Comparison of ENCODE assay signal across 8 cellular contexts in the genomic region with DNA sequence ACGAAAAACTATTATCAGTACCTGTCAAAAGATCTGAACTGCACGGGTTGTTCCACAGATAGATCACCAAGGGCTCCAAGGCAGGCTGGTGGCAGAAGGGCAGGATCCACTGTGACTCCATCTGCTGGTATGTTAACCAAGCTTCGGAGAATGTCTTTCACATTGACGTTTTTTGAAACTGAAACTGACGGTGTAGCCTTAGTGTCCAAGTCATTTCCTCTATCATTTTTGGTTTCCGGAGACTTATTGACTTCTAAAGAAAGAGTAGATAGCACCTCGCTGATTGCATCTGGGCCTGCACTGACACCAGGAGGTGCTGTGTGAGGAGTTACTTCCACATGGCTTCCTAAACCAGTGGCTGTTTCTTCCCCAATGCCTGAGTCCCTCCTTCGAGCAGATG.
DNase-seq lines count a peak whose midpoint lies in the region; ATAC-seq, FAIRE-seq and TF ChIP-seq lines count a peak whose summit lies in the region.

No MANE protein-coding gene starts in this region.

- H3K27me3 ChIP-seq in small intestine (ENCODE audit: control insufficient read depth in 2 of 2, insufficient read depth in 2 of 2, low read length in 2 of 2) (no peaks in the 10 kb centered on the region), brain microvascular endothelial cell (replicated peaks) (no peaks in the 10 kb centered on the region)

- no peaks in the 10 kb centered on the region for H3K27me3 Mint-ChIP-seq in activated CD4-positive, alpha-beta T cell treated with anti-CD3 and anti-CD28 coated beads, Interleukin-2, amount 10 ng/mL, durations not matched to agents 7 days and 5 days

- POLR2A ChIA-PET in activated CD4-positive, alpha-beta T cell treated with anti-CD3 and anti-CD28 coated beads, Interleukin-2, amount 10 ng/mL, durations not matched to agents 7 days and 5 days (lab: Charles Lee) = no interaction called here

- FAIRE-seq in small intestine (lab: Jason Lieb, UNC) = no peak

- DNase-seq in activated CD4-positive, alpha-beta T cell treated with anti-CD3 and anti-CD28 coated beads, Interleukin-2, amount 10 ng/mL, durations not matched to agents 7 days and 5 days = peak; percentile 29
- DNase-seq in small intestine (peak; percentile 49), COLO829 (ENCODE audit: low spot score) (no peak), islet precursor cell (no peak), brain microvascular endothelial cell (no peak), NCI-H2227 treated with DMSO at 0.1 percent for 48 hours (lab: John Stamatoyannopoulos, UW) (no peak)

- no peaks in the 10 kb centered on the region for H3K9me3 ChIP-seq in small intestine (ENCODE audit: control insufficient read depth, low read depth)

- ATAC-seq in GM19025 (IDR thresholded peaks at IDR 0.05; ENCODE audit: low read depth, unreplicated experiment) = peak; percentile 93
- ATAC-seq in HG03060 (IDR thresholded peaks at IDR 0.05; ENCODE audit: low read depth, unreplicated experiment) = peak; percentile 96

- H3K4me3 ChIP-seq in small intestine (ENCODE audit: low read depth in 1 of 2, low read length in 2 of 2) (peak overlapping the region in 1 of 2 donors; percentile 30), brain microvascular endothelial cell (ENCODE audit: low read depth, low read length) (no peak overlapping the region)

- peaks cover 16% of the 10 kb centered on the region for H3K4me1 Mint-ChIP-seq in activated CD4-positive, alpha-beta T cell treated with anti-CD3 and anti-CD28 coated beads, Interleukin-2, amount 10 ng/mL, durations not matched to agents 7 days and 5 days

- CTCF ChIA-PET in activated CD4-positive, alpha-beta T cell treated with anti-CD3 and anti-CD28 coated beads, Interleukin-2, amount 10 ng/mL, durations not matched to agents 7 days and 5 days (lab: Charles Lee) = interaction anchor here (0.6 to 1.0 kb wide), 5 partner anchors 12 to 151 kb away, joined by 3 read pairs; no protein-coding TSS in a partner anchor

- no peaks in the 10 kb centered on the region for H3K9me3 Mint-ChIP-seq in activated CD4-positive, alpha-beta T cell treated with anti-CD3 and anti-CD28 coated beads, Interleukin-2, amount 10 ng/mL, durations not matched to agents 7 days and 5 days

- H3K27ac ChIP-seq in small intestine (ENCODE audit: low read depth in 1 of 2, low read length in 1 of 2) = peak overlapping the region; percentile 11 to 75
- no peak overlapping the region for H3K27ac ChIP-seq in brain microvascular endothelial cell

- peak overlapping the region; percentile 2 for H3K4me3 Mint-ChIP-seq in activated CD4-positive, alpha-beta T cell treated with anti-CD3 and anti-CD28 coated beads, Interleukin-2, amount 10 ng/mL, durations not matched to agents 7 days and 5 days

- H3K4me1 ChIP-seq in small intestine (ENCODE audit: control insufficient read depth in 2 of 2, insufficient read depth in 1 of 2, low read depth in 1 of 2, low read length in 1 of 2) = peaks cover 0 to 5% of the 10 kb centered on the region in 2 donors

- WGBS in small intestine, 3 donors = 54 to 70% (median 61%) methylated on average over 8 of the region's 8 CpGs

- peaks cover 0 to 2% of the 10 kb centered on the region in 2 donors for H3K36me3 ChIP-seq in small intestine (ENCODE audit: control insufficient read depth in 2 of 2, insufficient read depth in 2 of 2, low read length in 2 of 2)
- H3K36me3 ChIP-seq in brain microvascular endothelial cell (replicated peaks) = peaks cover 3% of the 10 kb centered on the region

- in situ Hi-C loops in brain microvascular endothelial cell (cut with HindIII; ENCODE audit: low pct_ligation_motif_present, low sequenced_read_pairs) = no loop called here

- H3K36me3 Mint-ChIP-seq in activated CD4-positive, alpha-beta T cell treated with anti-CD3 and anti-CD28 coated beads, Interleukin-2, amount 10 ng/mL, durations not matched to agents 7 days and 5 days (ENCODE audit: low read depth) = peaks cover 35% of the 10 kb centered on the region

- peak overlapping the region; percentile 80 for H3K27ac Mint-ChIP-seq in activated CD4-positive, alpha-beta T cell treated with anti-CD3 and anti-CD28 coated beads, Interleukin-2, amount 10 ng/mL, durations not matched to agents 7 days and 5 days

- TF ChIP-seq CTCF in brain microvascular endothelial cell (IDR thresholded peaks at IDR 0.05; ENCODE audit: low read depth, low read length, missing control alignments) = no peak

Comparison
In these comparisons a context has a peak if more than half of its experiments do, and no peak if none do; other contexts are left out.
1. DNase-seq: peak in activated CD4-positive, alpha-beta T cell treated with anti-CD3 and anti-CD28 coated beads, Interleukin-2, amount 10 ng/mL, durations not matched to agents 7 days and 5 days (single experiment) and small intestine (single experiment); none in COLO829 (single experiment), islet precursor cell (single experiment), brain microvascular endothelial cell (single experiment) and NCI-H2227 treated with DMSO at 0.1 percent for 48 hours (single experiment).